17 cellular contexts compared by ENCODE assay signal in the genomic region with DNA sequence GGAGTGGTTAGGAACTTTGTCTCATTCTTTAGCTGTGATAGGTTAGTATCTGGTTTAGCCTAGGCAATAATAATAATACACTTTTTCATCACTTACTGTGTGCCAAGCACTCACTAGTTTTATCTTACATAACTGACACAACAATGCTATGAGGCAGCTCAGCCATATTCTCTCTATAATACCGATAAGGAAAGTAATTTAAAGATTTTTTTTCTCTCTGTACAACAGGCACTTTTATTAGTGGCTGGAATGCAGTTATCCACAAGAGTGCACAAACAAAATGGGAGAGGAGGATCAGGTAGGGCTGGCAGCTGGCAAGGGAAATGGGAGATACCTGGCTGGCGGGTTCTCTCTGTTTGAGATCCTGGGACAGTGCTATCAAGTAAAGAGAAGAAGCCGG.
"Had no signal": no experiment of that assay in that cellular context is flagged by ENCODE, and none has a peak within 500 bp of the region (broad histone marks: within the 10 kb centered on the region; RNA-seq: fewer than 3 reads in every experiment).

No MANE protein-coding gene starts in this region.

- H3K36me3 ChIP-seq: gastroesophageal sphincter, transverse colon, WERI-Rb-1 had no signal

- FAIRE-seq: islet of Langerhans had no signal

- DNase-seq: activated CD4-positive, alpha-beta memory T cell treated with anti-CD3 and anti-CD28 coated beads for 36 hours; activated CD4-positive, alpha-beta T cell treated with anti-CD3 and anti-CD28 coated beads for 36 hours; activated CD8-positive, alpha-beta memory T cell treated with anti-CD3 and anti-CD28 coated beads, Interleukin-2, amount 10 ng/mL, durations not matched to agents 7 days and 5 days; activated effector memory CD4-positive, alpha-beta T cell treated with Interleukin-2 at 50 U/mL for 16 hours; activated naive CD4-positive, alpha-beta T cell treated with anti-CD3 and anti-CD28 coated beads, Interleukin-2, amount 50 U/mL, for 16 hours; activated T-cell treated with anti-CD3 and anti-CD28 coated beads, Interleukin-2, amount 50 U/mL, for 24 hours; heart right ventricle; natural killer cell; stimulated activated naive CD4-positive, alpha-beta T cell; transverse colon; WERI-Rb-1 had no signal

- H3K4me3 ChIP-seq: gastroesophageal sphincter, heart right ventricle, transverse colon had no signal

- H3K27me3 Mint-ChIP-seq: activated CD4-positive, alpha-beta memory T cell treated with anti-CD3 and anti-CD28 coated beads for 36 hours; activated CD4-positive, alpha-beta T cell treated with anti-CD3 and anti-CD28 coated beads for 36 hours; activated CD8-positive, alpha-beta memory T cell treated with anti-CD3 and anti-CD28 coated beads, Interleukin-2, amount 10 ng/mL, durations not matched to agents 7 days and 5 days; activated T-cell treated with anti-CD3 and anti-CD28 coated beads, Interleukin-2, amount 50 U/mL, for 24 hours; dendritic cell treated with granulocyte-macrophage colony-stimulating factor and Interleukin-4, amounts not matched to agents 40 ng/mL and 50 ng/mL, for 4 days had no signal

- H3K9me3 Mint-ChIP-seq: activated CD4-positive, alpha-beta memory T cell treated with anti-CD3 and anti-CD28 coated beads for 36 hours; activated T-cell treated with anti-CD3 and anti-CD28 coated beads, Interleukin-2, amount 50 U/mL, for 24 hours; dendritic cell treated with granulocyte-macrophage colony-stimulating factor and Interleukin-4, amounts not matched to agents 40 ng/mL and 50 ng/mL, for 4 days; natural killer cell; T-helper 1 cell treated with Interleukin-12 subunit alpha and Interleukin-12 subunit beta and Interleukin-4 antibody, amounts not matched to agents 30 μg/mL and 1 μg/mL, for 36 hours had no signal

- H3K4me3 Mint-ChIP-seq: activated CD4-positive, alpha-beta memory T cell treated with anti-CD3 and anti-CD28 coated beads for 36 hours; activated CD4-positive, alpha-beta T cell treated with anti-CD3 and anti-CD28 coated beads for 36 hours; activated CD8-positive, alpha-beta memory T cell treated with anti-CD3 and anti-CD28 coated beads, Interleukin-2, amount 10 ng/mL, durations not matched to agents 7 days and 5 days; activated T-cell treated with anti-CD3 and anti-CD28 coated beads, Interleukin-2, amount 50 U/mL, for 24 hours; dendritic cell treated with granulocyte-macrophage colony-stimulating factor and Interleukin-4, amounts not matched to agents 40 ng/mL and 50 ng/mL, for 4 days; natural killer cell; T-helper 1 cell treated with Interleukin-12 subunit alpha and Interleukin-12 subunit beta and Interleukin-4 antibody, amounts not matched to agents 30 μg/mL and 1 μg/mL, for 36 hours had no signal

- H3K27ac ChIP-seq: epithelial cell of prostate, gastroesophageal sphincter, neutrophil, transverse colon, WERI-Rb-1 had no signal

- H3K9me3 ChIP-seq: gastroesophageal sphincter, heart right ventricle, neutrophil, transverse colon had no signal

- ATAC-seq: activated CD4-positive, alpha-beta T cell treated with anti-CD3 and anti-CD28 coated beads for 36 hours; activated CD8-positive, alpha-beta memory T cell treated with anti-CD3 and anti-CD28 coated beads, Interleukin-2, amount 10 ng/mL, durations not matched to agents 7 days and 5 days; gastroesophageal sphincter; natural killer cell had no signal

- H3K27ac Mint-ChIP-seq: activated CD4-positive, alpha-beta memory T cell treated with anti-CD3 and anti-CD28 coated beads for 36 hours; activated CD4-positive, alpha-beta T cell treated with anti-CD3 and anti-CD28 coated beads for 36 hours; activated CD8-positive, alpha-beta memory T cell treated with anti-CD3 and anti-CD28 coated beads, Interleukin-2, amount 10 ng/mL, durations not matched to agents 7 days and 5 days; dendritic cell treated with granulocyte-macrophage colony-stimulating factor and Interleukin-4, amounts not matched to agents 40 ng/mL and 50 ng/mL, for 4 days; natural killer cell had no signal

- H3K27me3 ChIP-seq: gastroesophageal sphincter, heart right ventricle, neutrophil, transverse colon had no signal

- H3K36me3 Mint-ChIP-seq: natural killer cell had no signal
